In genomic region chr14:88005978-88006851, GRCh38 we compare ENCODE assay signal across 8 cellular contexts. TPM values are rescaled to one million over a fixed set of nuclear protein-coding genes. Genes with fewer than 3 reads are reported as not detected.
DNase-seq lines count a peak whose midpoint lies in the region; ATAC-seq, FAIRE-seq and TF ChIP-seq lines count a peak whose summit lies in the region.

No MANE protein-coding gene starts in this region.

- no peak for TF ChIP-seq CTCF in OCI-LY7 (conservative IDR thresholded peaks at IDR 0.05; ENCODE audit: low read length)
- no peak for TF ChIP-seq CTCF in endothelial cell (IDR thresholded peaks at IDR 0.05; ENCODE audit: unreplicated experiment)
- TF ChIP-seq CTCF in D721Med (IDR thresholded peaks at IDR 0.05; ENCODE audit: insufficient read depth, missing control alignments): no peak

- no peak for FAIRE-seq in small intestine (lab: Jason Lieb, UNC)
- FAIRE-seq in D721Med (lab: Jason Lieb, UNC): no peak

- POLR2A ChIA-PET in OCI-LY7 (lab: Charles Lee): interaction anchor here (1.0 to 6.2 kb wide), 4 partner anchors 8 to 59 kb away, joined by 3 to 66 read pairs (median 6); partner anchors contain the start of gene GALC

- peak; percentile 91 for ATAC-seq in GM18498 (IDR thresholded peaks at IDR 0.05; ENCODE audit: unreplicated experiment)
- peak; percentile 95 for ATAC-seq in HG02759 (IDR thresholded peaks at IDR 0.05; ENCODE audit: unreplicated experiment)

- H3K9me2 ChIP-seq in OCI-LY7 (ENCODE audit: insufficient read depth, low read length): no peaks in the 10 kb centered on the region

- peak overlapping the region; percentile 71 for H3K4me3 ChIP-seq in OCI-LY7 (ENCODE audit: low read depth, low read length, poor library complexity, severe bottlenecking)
- H3K4me3 ChIP-seq in small intestine (ENCODE audit: low read depth in 1 of 2, low read length in 2 of 2): peak overlapping the region in 1 of 2 donors; percentile 23
- no peak overlapping the region for H3K4me3 ChIP-seq in SJCRH30

- no peaks in the 10 kb centered on the region for H3K36me3 Mint-ChIP-seq in endothelial cell (ENCODE audit: low read depth, unreplicated experiment)

- no peaks in the 10 kb centered on the region for H3K27me3 Mint-ChIP-seq in endothelial cell (ENCODE audit: unreplicated experiment)

- peak; percentile 84 for DNase-seq in OCI-LY7 (ENCODE audit: low spot score)
- peak in 3 of 4 experiments; percentile 1 to 31 (median 6) for DNase-seq in activated naive CD4-positive, alpha-beta T cell (lab: John Stamatoyannopoulos, UW)
- peak; percentile 67 for DNase-seq in small intestine
- no peak for DNase-seq in endothelial cell (ENCODE audit: low spot score)
- DNase-seq in D721Med (ENCODE audit: insufficient read length, low spot score): no peak
- DNase-seq in SJCRH30: no peak

- no peaks in the 10 kb centered on the region for H3K9me3 Mint-ChIP-seq in endothelial cell (ENCODE audit: unreplicated experiment)

- CTCF ChIA-PET in OCI-LY7 (lab: Charles Lee; ENCODE audit: unreplicated experiment): no interaction called here

- intact Hi-C loops in OCI-LY7 (cut with micrococcal nuclease; ENCODE audit: unreplicated experiment): loop anchor here (1.0 to 10.0 kb wide), 3 partner anchors 13 to 789 kb away; partner anchors contain the start of genes EML5, GALC and SPATA7

- H3K27ac ChIP-seq in OCI-LY7 (ENCODE audit: low read depth, low read length, poor library complexity, severe bottlenecking) (peak overlapping the region; percentile 78), small intestine (ENCODE audit: low read depth in 1 of 2, low read length in 1 of 2) (peak overlapping the region; percentile 60 to 66), SJCRH30 (no peak overlapping the region)

- H3K4me1 Mint-ChIP-seq in endothelial cell (ENCODE audit: unreplicated experiment): peaks cover 13% of the 10 kb centered on the region

- no TSS peak for BruUV-seq in OCI-LY7 (replicated peaks; lab: Mats Ljungman, UMichigan)

- no peak overlapping the region for H3K4me3 Mint-ChIP-seq in endothelial cell (ENCODE audit: unreplicated experiment)

- H3K4me1 ChIP-seq in OCI-LY7 (ENCODE audit: insufficient read depth, low read length, poor library complexity, severe bottlenecking): peaks cover 42% of the 10 kb centered on the region
- H3K4me1 ChIP-seq in small intestine (ENCODE audit: control insufficient read depth in 2 of 2, insufficient read depth in 1 of 2, low read depth in 1 of 2, low read length in 1 of 2): no peaks in the 10 kb centered on the region
- peaks cover 8% of the 10 kb centered on the region; the same call in 1 of the 2 replicates for H3K4me1 ChIP-seq in SJCRH30

- peak overlapping the region; percentile 79 for H2AFZ ChIP-seq in OCI-LY7 (ENCODE audit: low read length)

- H3K27ac Mint-ChIP-seq in endothelial cell (ENCODE audit: unreplicated experiment): no peak overlapping the region

- no peaks in the 10 kb centered on the region for H3K27me3 ChIP-seq in small intestine (ENCODE audit: control insufficient read depth in 2 of 2, insufficient read depth in 2 of 2, low read length in 2 of 2)
- no peaks in the 10 kb centered on the region for H3K27me3 ChIP-seq in SJCRH30

- no peaks in the 10 kb centered on the region for H4K20me1 ChIP-seq in OCI-LY7 (ENCODE audit: insufficient read depth, low read length)

- H3K79me2 ChIP-seq in OCI-LY7 (ENCODE audit: insufficient read depth, low read depth, low read length): peaks cover 33% of the 10 kb centered on the region

- H3K36me3 ChIP-seq in OCI-LY7 (ENCODE audit: insufficient read depth, low read length) (no peaks in the 10 kb centered on the region), small intestine (ENCODE audit: control insufficient read depth in 2 of 2, insufficient read depth in 2 of 2, low read length in 2 of 2) (no peaks in the 10 kb centered on the region), SJCRH30 (no peaks in the 10 kb centered on the region)

- H3K9me3 ChIP-seq in OCI-LY7 (ENCODE audit: low read length): no peaks in the 10 kb centered on the region
- H3K9me3 ChIP-seq in small intestine (ENCODE audit: control insufficient read depth, low read depth): no peaks in the 10 kb centered on the region
- no peaks in the 10 kb centered on the region for H3K9me3 ChIP-seq in SJCRH30 (replicated peaks)

- peak overlapping the region; percentile 73 for H3K4me2 ChIP-seq in OCI-LY7 (ENCODE audit: low read length)

- WGBS in small intestine, 3 donors: 64 to 82% (median 69%) methylated on average over 13 of the region's 13 CpGs

RNA-seq across cellular contexts. Expression of gene GPR65, which starts 1.3 kb away (rescaled TPM):
- 4.5 and 6.1 TPM in 2 replicates for total RNA-seq in OCI-LY7 (2014; rRNA removed; shearing (Covaris generic))
- total RNA-seq in OCI-LY7 (2022) (8.0 and 8.2 TPM in 2 replicates), endothelial cell (ENCODE audit: unreplicated experiment) (0.64 TPM)
- 1 to 10 TPM in 1 of 3 donors, under 1 TPM in 2; 0.22 to 1.2 (median 0.81) TPM for polyA plus RNA-seq in small intestine
- total RNA-seq in SJCRH30 (2014; rRNA removed; shearing (Covaris generic)): 0.04 and 0.05 TPM in 2 replicates

RNA-seq across cellular contexts. Expression of gene GALC, which starts 13.2 kb away (rescaled TPM):
- 4.4 and 7.5 TPM in 2 replicates for total RNA-seq in OCI-LY7 (2014; rRNA removed; shearing (Covaris generic))
- total RNA-seq in OCI-LY7 (2022) (18.0 and 21.3 TPM in 2 replicates), endothelial cell (ENCODE audit: unreplicated experiment) (77.1 TPM)
- 10 to 100 TPM; 15.7 to 27.0 (median 17.8) TPM for polyA plus RNA-seq in small intestine
- 1.5 and 1.8 TPM in 2 replicates for total RNA-seq in SJCRH30 (2014; rRNA removed; shearing (Covaris generic))

Comparison
In these comparisons a context has a peak if more than half of its experiments do, and no peak if none do; other contexts are left out.
1. DNase-seq: peak in OCI-LY7 (single experiment), activated naive CD4-positive, alpha-beta T cell (3 of 4) and small intestine (single experiment); none in endothelial cell (single experiment), D721Med (single experiment) and SJCRH30 (0 of 2).